8 cellular contexts compared by ENCODE assay signal in the genomic region with DNA sequence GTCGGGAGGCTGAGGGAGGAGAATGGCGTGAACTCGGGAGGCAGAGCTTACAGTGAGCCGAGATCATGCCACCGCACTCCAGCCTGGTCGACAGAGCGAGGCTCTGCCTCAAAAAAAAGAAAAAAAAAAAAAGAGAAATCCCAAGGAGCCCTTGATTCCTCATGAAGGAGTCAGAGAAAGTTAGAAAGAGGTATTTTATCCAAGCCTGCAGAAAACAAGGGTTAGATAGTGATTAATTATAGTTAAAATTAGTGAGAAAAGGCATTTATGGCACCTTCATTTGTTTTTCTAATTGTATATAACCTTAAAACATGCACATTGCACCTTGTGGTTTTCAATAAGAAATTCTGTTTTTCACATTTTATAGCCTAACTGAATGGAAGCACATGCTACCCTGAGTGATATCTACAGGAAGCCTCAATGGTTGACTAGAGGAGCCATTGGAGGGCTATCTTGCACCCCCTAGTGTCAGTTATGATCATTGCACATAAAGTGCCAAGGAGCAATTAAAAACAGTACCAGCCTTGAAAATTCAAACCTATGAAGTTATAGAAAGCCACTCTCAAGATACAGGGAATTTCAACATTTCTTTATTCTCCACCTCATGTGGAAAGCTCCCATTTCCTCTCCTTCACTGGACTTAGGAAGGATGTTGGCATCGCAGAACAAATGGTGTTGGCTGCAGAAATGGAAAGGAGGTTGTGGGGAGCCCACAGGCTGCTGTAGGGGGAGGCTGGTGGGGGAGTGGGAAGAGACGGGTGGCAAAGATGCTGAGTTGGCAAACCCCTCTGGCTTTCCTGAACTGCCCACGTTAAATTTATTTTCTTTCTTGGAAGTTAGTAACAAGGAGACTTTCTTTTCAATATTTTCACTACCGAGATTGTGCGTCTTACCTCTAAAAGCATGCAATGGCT. TPM values are rescaled to one million over a fixed set of nuclear protein-coding genes. Genes with fewer than 3 reads are reported as not detected.
DNase-seq lines count a peak whose midpoint lies in the region; ATAC-seq and TF ChIP-seq lines count a peak whose summit lies in the region.

No MANE protein-coding gene starts in this region.

- RAD21 ChIA-PET in HCT116 (lab: Charles Lee; ENCODE audit: low non-redundant PET in 1 of 2, low total read pairs in 2 of 2, uncharacterized antibody in 2 of 2, unreplicated experiment in 2 of 2), result no interaction called here

- no peaks in the 10 kb centered on the region for H4K20me1 ChIP-seq in HCT116 (ENCODE audit: insufficient read depth)

- H3K27ac ChIP-seq in HCT116 (ENCODE audit: low read depth, low read length), result no peak overlapping the region

- ATAC-seq in HCT116 (peak; percentile 88), GM21381 (IDR thresholded peaks at IDR 0.05; ENCODE audit: unreplicated experiment) (no peak)

- intact Hi-C loops in HCT116 (cut with micrococcal nuclease), result loop anchor here (1.0 kb wide), 1 partner anchor 77 kb away; no protein-coding TSS in a partner anchor
- intact Hi-C loops in MCF 10A (cut with micrococcal nuclease), result loop anchor here (1.0 kb wide), 2 partner anchors 77 to 130 kb away; no protein-coding TSS in a partner anchor

- H3K27me3 ChIP-seq in HCT116 (ENCODE audit: insufficient read depth, low read length), result peaks cover 12% of the 10 kb centered on the region

- H3K36me3 ChIP-seq in HCT116 (ENCODE audit: control insufficient read depth in 1 of 2, insufficient read depth in 2 of 2, low read length in 2 of 2), result no peaks in the 10 kb centered on the region

- no peak for TF ChIP-seq POLR2A in HCT116 (IDR thresholded peaks at IDR 0.05; ENCODE audit: borderline replicate concordance, extremely low read depth, insufficient read depth, insufficient read length)

- CTCF ChIA-PET in HCT116 (lab: Charles Lee) (no interaction called here), MCF 10A (lab: Yijun Ruan, JAX) (interaction anchor here (0.6 to 1.8 kb wide), 10 partner anchors 10 to 429 kb away, joined by 3 to 12 read pairs (median 4); no protein-coding TSS in a partner anchor)

- BruUV-seq in HCT116 (replicated peaks; lab: Mats Ljungman, UMichigan) (no TSS peak), MCF 10A (replicated peaks; lab: Mats Ljungman, UMichigan) (no TSS peak)

- peaks cover 6% of the 10 kb centered on the region for H3K36me3 Mint-ChIP-seq in MCF 10A (ENCODE audit: insufficient read depth, unreplicated experiment)

- no peak overlapping the region for H3K4me2 ChIP-seq in HCT116 (ENCODE audit: low read length)

- no peak overlapping the region for H3K27ac Mint-ChIP-seq in MCF 10A (ENCODE audit: low read depth, unreplicated experiment)

- H3K4me1 Mint-ChIP-seq in MCF 10A (ENCODE audit: insufficient read depth, unreplicated experiment), result peaks cover 11% of the 10 kb centered on the region

- TF ChIP-seq CTCF in HCT116 (IDR thresholded peaks at IDR 0.05 in 2 of 3, conservative IDR thresholded peaks at IDR 0.05 in 1 of 3; ENCODE audit: borderline replicate concordance in 1 of 3, insufficient read depth in 1 of 3, low read depth in 2 of 3, low read length in 2 of 3) (peak; percentile 70 to 87 (median 86)), MCF 10A (IDR thresholded peaks at IDR 0.05; ENCODE audit: unreplicated experiment) (peak; percentile 54)

- H2AFZ ChIP-seq in HCT116 (ENCODE audit: low read depth, low read length, poor library complexity, severe bottlenecking), result no peak overlapping the region

- POLR2A ChIA-PET in HCT116 (lab: Charles Lee), result no interaction called here
- POLR2A ChIA-PET in MCF 10A (lab: Yijun Ruan, JAX), result no interaction called here

- H3K9me3 Mint-ChIP-seq in MCF 10A (ENCODE audit: unreplicated experiment), result peaks cover 7% of the 10 kb centered on the region

- no peak overlapping the region for H3K9ac ChIP-seq in HCT116 (ENCODE audit: low read length)

- TF ChIP-seq RAD21 in HCT116 (IDR thresholded peaks at IDR 0.05; ENCODE audit: low read depth), result peak; percentile 71

- DNase-seq in COR-L47 (lab: John Stamatoyannopoulos, UW), result peak; percentile 17
- peak; percentile 36 for DNase-seq in HCT116 (ENCODE audit: low read depth, low spot score)
- peak; percentile 25 for DNase-seq in SK-N-DZ (ENCODE audit: low spot score)
- peak; percentile 70 for DNase-seq in MCF 10A (ENCODE audit: unreplicated experiment)
- peak; percentile 49 for DNase-seq in islet precursor cell
- DNase-seq in stimulated activated CD4-positive, alpha-beta T cell treated with anti-CD3 and anti-CD28 coated beads, Interleukin-4, amount 100 ng/mL, for 48 hours (ENCODE audit: low read depth in 2 of 2), result peak; percentile 14 to 24
- no peak for DNase-seq in UCSD-AML1 (lab: John Stamatoyannopoulos, UW; ENCODE audit: unreplicated experiment)

- no peak overlapping the region for H3K4me3 Mint-ChIP-seq in MCF 10A (ENCODE audit: unreplicated experiment)

- no peaks in the 10 kb centered on the region; a peak in 1 of 4 replicates for H3K9me3 ChIP-seq in HCT116 (ENCODE audit: control insufficient read depth in 1 of 2, insufficient read depth in 1 of 2, low read depth in 1 of 2, low read length in 2 of 2)

- H3K4me1 ChIP-seq in HCT116 (ENCODE audit: control insufficient read depth in 1 of 2, insufficient read depth in 2 of 2, low read length in 2 of 2), result no peaks in the 10 kb centered on the region; a peak in 1 of 4 replicates

- H3K4me3 ChIP-seq in HCT116 (replicated peaks in 1 of 2; ENCODE audit: low read depth in 1 of 2, low read length in 2 of 2), result no peak overlapping the region

- no peaks in the 10 kb centered on the region for H3K27me3 Mint-ChIP-seq in MCF 10A (ENCODE audit: insufficient read depth, unreplicated experiment)

- H3K9me2 ChIP-seq in HCT116 (ENCODE audit: insufficient read depth), result no peaks in the 10 kb centered on the region

- H3K79me2 ChIP-seq in HCT116 (ENCODE audit: insufficient read depth, low read length), result no peaks in the 10 kb centered on the region

TF ChIP-seq in HCT116, 20 proteins besides CTCF, POLR2A, EP300 and RAD21:
- no peak for TF ChIP-seq POLR2AphosphoS5 (IDR thresholded peaks at IDR 0.05; ENCODE audit: low read depth, low read length)
- TF ChIP-seq YY1 (IDR thresholded peaks at IDR 0.05; ENCODE audit: extremely low read depth, insufficient replicate concordance, low read depth, low read length), result peak; percentile 70
- TF ChIP-seq MAX (IDR thresholded peaks at IDR 0.05), result peak; percentile 52; the same call in 1 of the 2 replicates

RNA-seq across cellular contexts. Expression of gene ITGA11, which starts 48.5 kb away (rescaled TPM):
- total RNA-seq in HCT116 (2021; ENCODE audit: unreplicated experiment) (not detected), MCF 10A (2022) (0.19 TPM in 1 of 2 replicates, not detected in the other)
- 0.01 and 0.03 TPM in 2 replicates for polyA plus RNA-seq in HCT116 (2012)
- 0.48 and 0.77 TPM in 2 replicates for polyA plus RNA-seq in SK-N-DZ (2014; cell fraction: cytosol; rRNA removed)
- 0.21 and 0.76 TPM in 2 replicates for polyA plus RNA-seq in SK-N-DZ (2014; cell fraction: nucleus; rRNA removed)
